In genomic region chrX:152900937-152901445, GRCh38 we compare ENCODE assay signal across 21 cellular contexts. TPM values are rescaled to one million over a fixed set of nuclear protein-coding genes. Genes with fewer than 3 reads are reported as not detected.
A peak's percentile ranks its signal among the peaks of the same experiment; 100 is the strongest.
DNase-seq lines count a peak whose midpoint lies in the region; ATAC-seq, FAIRE-seq and TF ChIP-seq lines count a peak whose summit lies in the region.
"Had no signal": no experiment of that assay in that cellular context is flagged by ENCODE, and none has a peak within 500 bp of the region (broad histone marks: within the 10 kb centered on the region; RNA-seq: fewer than 3 reads in every experiment).

No MANE protein-coding gene starts in this region.

- no peak for DNase-seq in activated T-cell treated with anti-CD3 and anti-CD28 coated beads, Interleukin-2, amount 50 U/mL, for 72 hours
- DNase-seq in activated T-cell treated with anti-CD3 and anti-CD28 coated beads for 4 hours: no peak
- no peak for DNase-seq in K562 (ENCODE audit: extremely low read depth in 1 of 4, low spot score in 3 of 4)
- peak; percentile 29 for DNase-seq in kidney
- no peak for DNase-seq in KG1 (lab: John Stamatoyannopoulos, UW)
- DNase-seq: CD8-positive, alpha-beta memory T cell; DMS79 treated with DMSO at 0.1 percent for 48 hours; HCEC 1CT; KBM-7; NCI-H1436 treated with DMSO at 0.1 percent for 48 hours; NCI-H2029 treated with DMSO at 0.1 percent for 48 hours; NCI-H2171 treated with DMSO at 0.1 percent for 48 hours; NCI-H748 treated with DMSO at 0.1 percent for 48 hours; OCI-M1 had no signal

- H3K36me3 ChIP-seq in K562 (ENCODE audit: control insufficient read depth, insufficient read depth, low read length): no peaks in the 10 kb centered on the region
- H3K36me3 ChIP-seq in kidney (ENCODE audit: control insufficient read depth in 1 of 2, insufficient read depth in 2 of 2, low read length in 2 of 2): no peaks in the 10 kb centered on the region
- H3K36me3 ChIP-seq: BLaER1 treated with 17β-estradiol and CSF1 and Interleukin-3, amounts not matched to agents 10 nM and 100 nM had no signal

- no peaks in the 10 kb centered on the region for H3K79me2 ChIP-seq in K562 (ENCODE audit: control insufficient read depth, insufficient read depth, low read length)

- FAIRE-seq in K562 (lab: Jason Lieb, UNC) (no peak), kidney (lab: Jason Lieb, UNC) (no peak)
- FAIRE-seq: A204.1, D721Med, G401.6 had no signal

- BruUV-seq in K562 (replicated peaks; lab: Mats Ljungman, UMichigan): no TSS peak

- H3K27ac Mint-ChIP-seq in activated T-cell treated with anti-CD3 and anti-CD28 coated beads, Interleukin-2, amount 50 U/mL, for 72 hours: no peak overlapping the region
- H3K27ac Mint-ChIP-seq: CD8-positive, alpha-beta memory T cell had no signal

- no peaks in the 10 kb centered on the region for H3K9me3 Mint-ChIP-seq in activated T-cell treated with anti-CD3 and anti-CD28 coated beads, Interleukin-2, amount 50 U/mL, for 72 hours
- H3K9me3 Mint-ChIP-seq: CD8-positive, alpha-beta memory T cell had no signal

- CTCF ChIA-PET in K562 (lab: Yijun Ruan, JAX; ENCODE audit: low intra/inter-chr PET ratio): interaction anchor here (0.7 kb wide), 2 partner anchors 125 to 435 kb away, joined by 3 to 6 read pairs; no protein-coding TSS in a partner anchor

- H3K27me3 ChIP-seq in K562 (ENCODE audit: control insufficient read depth in 2 of 2, insufficient read depth in 2 of 2, low read length in 2 of 2): peaks cover 30 to 72% of the 10 kb centered on the region in 2 experiments; a peak in 4 of 5 replicates

- H3K27me3 Mint-ChIP-seq in activated T-cell treated with anti-CD3 and anti-CD28 coated beads, Interleukin-2, amount 50 U/mL, for 72 hours (ENCODE audit: low read depth): peaks cover 38% of the 10 kb centered on the region

- H3K4me3 ChIP-seq in K562 (no peak overlapping the region), kidney (ENCODE audit: low read length in 2 of 2) (no peak overlapping the region)
- H3K4me3 ChIP-seq: BLaER1 treated with 17β-estradiol and CSF1 and Interleukin-3, amounts not matched to agents 10 nM and 100 nM had no signal

- H2AFZ ChIP-seq in K562 (ENCODE audit: low read depth, low read length): no peak overlapping the region

- no peak for TF ChIP-seq CTCF in K562 (IDR thresholded peaks at IDR 0.05 in 2 of 3, conservative IDR thresholded peaks at IDR 0.05 in 1 of 3; ENCODE audit: insufficient read depth in 2 of 3, low read depth in 1 of 3, low read length in 3 of 3)
- no peak for TF ChIP-seq CTCF in kidney (IDR thresholded peaks at IDR 0.05; ENCODE audit: borderline replicate concordance, extremely low read depth, insufficient read depth)

- peaks cover 13% of the 10 kb centered on the region; the same call in 1 of the 2 replicates for H4K20me1 ChIP-seq in K562 (replicated peaks; ENCODE audit: control insufficient read depth, insufficient read depth, low read length)

- H3K4me3 Mint-ChIP-seq in activated T-cell treated with anti-CD3 and anti-CD28 coated beads, Interleukin-2, amount 50 U/mL, for 72 hours: no peak overlapping the region
- H3K4me3 Mint-ChIP-seq: CD8-positive, alpha-beta memory T cell had no signal

- peaks cover 0 to 18% of the 10 kb centered on the region in 2 experiments; a peak in 3 of 5 replicates for H3K4me1 ChIP-seq in K562 (replicated peaks in 1 of 2; ENCODE audit: control insufficient read depth in 2 of 2, insufficient read depth in 2 of 2, low read length in 2 of 2)
- H3K4me1 ChIP-seq in kidney (ENCODE audit: control insufficient read depth in 1 of 2, insufficient read depth in 1 of 2, low read depth in 1 of 2, low read length in 2 of 2): peaks cover 0 to 2% of the 10 kb centered on the region in 2 donors

- no peak for TF ChIP-seq RAD21 in K562 (CRISPR knock-in tag; conservative IDR thresholded peaks at IDR 0.05 in 1 of 2, IDR thresholded peaks at IDR 0.05 in 1 of 2)

- no peaks in the 10 kb centered on the region for H3K9me3 ChIP-seq in K562 (replicated peaks; ENCODE audit: control insufficient read depth, insufficient read depth, low read depth, low read length)
- H3K9me3 ChIP-seq in kidney (ENCODE audit: control insufficient read depth in 1 of 2, low read length in 2 of 2): no peaks in the 10 kb centered on the region
- H3K9me3 ChIP-seq: BLaER1 treated with 17β-estradiol and CSF1 and Interleukin-3, amounts not matched to agents 10 nM and 100 nM had no signal

- 16% methylated on average over 7 of the region's 8 CpGs for WGBS in K562 (ENCODE audit: insufficient coverage, low coverage, missing lambda C conversion rate)

- no peaks in the 10 kb centered on the region for H3K36me3 Mint-ChIP-seq in activated T-cell treated with anti-CD3 and anti-CD28 coated beads, Interleukin-2, amount 50 U/mL, for 72 hours (ENCODE audit: insufficient read depth in 2 of 2)
- H3K36me3 Mint-ChIP-seq: CD8-positive, alpha-beta memory T cell had no signal

- in situ Hi-C loops in K562 (cut with MboI): no loop called here

- no peak for TF ChIP-seq EP300 in K562 (IDR thresholded peaks at IDR 0.05; ENCODE audit: low read length)

- ATAC-seq in activated T-cell treated with anti-CD3 and anti-CD28 coated beads, Interleukin-2, amount 50 U/mL, for 72 hours (replicated peaks in 1 of 2): peak; percentile 61 to 72
- ATAC-seq in K562: no peak
- ATAC-seq in HG03095 (IDR thresholded peaks at IDR 0.05; ENCODE audit: unreplicated experiment): no peak
- ATAC-seq in activated CD4-positive, CD25-positive, alpha-beta regulatory T cell treated with anti-CD3 and anti-CD28 coated beads, Interleukin-2, amount 50 U/mL, for 24 hours: no peak
- ATAC-seq in GM19351 (IDR thresholded peaks at IDR 0.05; ENCODE audit: unreplicated experiment): no peak

- peaks cover 8% of the 10 kb centered on the region for H3K4me1 Mint-ChIP-seq in activated T-cell treated with anti-CD3 and anti-CD28 coated beads, Interleukin-2, amount 50 U/mL, for 72 hours (ENCODE audit: low read depth)
- H3K4me1 Mint-ChIP-seq: CD8-positive, alpha-beta memory T cell had no signal

- H3K9me1 ChIP-seq in K562 (ENCODE audit: control insufficient read depth, insufficient read depth, low read length): peaks cover 3% of the 10 kb centered on the region

- intact Hi-C loops in K562 (cut with micrococcal nuclease) (no loop called here), kidney (cut with DNase I) (no loop called here)

- no peak overlapping the region for H3K4me2 ChIP-seq in K562 (ENCODE audit: insufficient read depth, low read length)
- H3K4me2 ChIP-seq: BLaER1 treated with 17β-estradiol and CSF1 and Interleukin-3, amounts not matched to agents 10 nM and 100 nM had no signal

- H3K9ac ChIP-seq in K562 (ENCODE audit: insufficient read depth in 1 of 2, low read depth in 2 of 2, low read length in 2 of 2) (no peak overlapping the region), kidney (ENCODE audit: low read length in 2 of 2) (no peak overlapping the region)
- H3K9ac ChIP-seq: BLaER1 treated with 17β-estradiol and CSF1 and Interleukin-3, amounts not matched to agents 10 nM and 100 nM had no signal

- TF ChIP-seq POLR2A in K562 (conservative IDR thresholded peaks at IDR 0.05): no peak

- POLR2A ChIA-PET in K562 (lab: Yijun Ruan, JAX): no interaction called here

- H3K27ac ChIP-seq in K562 (ENCODE audit: extremely low read depth, low read depth, low read length) (no peak overlapping the region), kidney (ENCODE audit: low read depth in 2 of 2, low read length in 2 of 2) (no peak overlapping the region)
- H3K27ac ChIP-seq: BLaER1 treated with 17β-estradiol and CSF1 and Interleukin-3, amounts not matched to agents 10 nM and 100 nM had no signal

TF ChIP-seq in K562, 482 proteins besides CTCF, POLR2A, EP300 and RAD21:
- TF ChIP-seq ZNF316 (IDR thresholded peaks at IDR 0.05): peak; percentile 55
- no peak for TF ChIP-seq POLR2AphosphoS5 (IDR thresholded peaks at IDR 0.05; ENCODE audit: control insufficient read depth, insufficient read depth, low read depth, low read length)
- peak; percentile 18; the same call in 1 of the 2 replicates for TF ChIP-seq C11orf30 (IDR thresholded peaks at IDR 0.05; ENCODE audit: low read depth)
TF ChIP-seq in K562: peak in this region for 2.

RNA-seq across cellular contexts. Expression of gene ZNF185, which starts 3.1 kb away (rescaled TPM):
- total RNA-seq in activated T-cell treated with anti-CD3 and anti-CD28 coated beads, Interleukin-2, amount 50 U/mL, for 72 hours: 1 to 10 TPM; 3.8 to 5.2 TPM
- 0.37 and 0.53 TPM in 2 replicates for total RNA-seq in K562 (2011; cell fraction: chromatin; rRNA removed; ENCODE audit: low replicate concordance)
- total RNA-seq in K562 (2011; cell fraction: nucleolus; rRNA removed): 0.26 and 0.33 TPM in 2 replicates
- 0.44 and 0.46 TPM in 2 replicates for total RNA-seq in K562 (2011; cell fraction: nucleoplasm; rRNA removed)
- 0.18 and 0.24 TPM in 2 replicates for total RNA-seq in K562 (2014; rRNA removed)
- 0.22 and 0.26 TPM in 2 replicates for total RNA-seq in K562 (2014; rRNA removed; fragmentation: Illumina TruSeq; extraction: Trizol)
- total RNA-seq in K562 (2015; rRNA removed; fragmentation: Illumina TruSeq; extraction: Trizol): 0.19 and 0.22 TPM in 2 replicates
- total RNA-seq in K562 (2021): 0.24 and 0.40 TPM in 2 replicates
- polyA plus RNA-seq in K562 (2011; rRNA removed): 0.95 and 1.1 TPM in 2 replicates
- polyA plus RNA-seq in K562 (2011; cell fraction: cytosol; rRNA removed): 0.67 and 0.74 TPM in 2 replicates
- polyA plus RNA-seq in K562 (2011; cell fraction: nucleus; rRNA removed): 0.76 and 0.95 TPM in 2 replicates
- polyA plus RNA-seq in K562 (2012): 0.28 and 0.29 TPM in 2 replicates
- polyA plus RNA-seq in K562 (2014; fragmentation: Illumina TruSeq; extraction: Trizol): 0.57 and 0.64 TPM in 2 replicates
- polyA plus RNA-seq in K562 (2014; fragmentation: Nextera tagmentation; extraction: Ambion mirVana): under 1 TPM; 0.08 to 0.18 TPM
- 0.35 and 0.38 TPM in 2 replicates for polyA plus RNA-seq in K562 (2014; rRNA removed)
- polyA minus RNA-seq in K562 (2011; rRNA and poly(A)+ RNA removed): 0.35 and 0.66 TPM in 2 replicates
- polyA minus RNA-seq in K562 (2011; cell fraction: cytosol; rRNA and poly(A)+ RNA removed): 0.29 TPM in 1 of 2 replicates, not detected in the other
- polyA minus RNA-seq in K562 (2011; cell fraction: nucleus; rRNA and poly(A)+ RNA removed): 0.13 and 0.22 TPM in 2 replicates
- total RNA-seq in kidney: 24.3 TPM
- 12.0 TPM for polyA plus RNA-seq in kidney (ENCODE audit: insufficient read depth, low read depth, low replicate concordance)

Comparison
In these comparisons a context has a peak if more than half of its experiments do, and no peak if none do; other contexts are left out.
1. ATAC-seq: peak in activated T-cell treated with anti-CD3 and anti-CD28 coated beads, Interleukin-2, amount 50 U/mL, for 72 hours (2 of 2); none in K562 (single experiment), HG03095 (single experiment), activated CD4-positive, CD25-positive, alpha-beta regulatory T cell treated with anti-CD3 and anti-CD28 coated beads, Interleukin-2, amount 50 U/mL, for 24 hours (0 of 2) and GM19351 (single experiment).